23 cellular contexts compared by ENCODE assay signal in genomic region chr9:70472268-70473249, GRCh38. TPM values are rescaled to one million over a fixed set of nuclear protein-coding genes. Genes with fewer than 3 reads are reported as not detected.
DNase-seq lines count a peak whose midpoint lies in the region; ATAC-seq and TF ChIP-seq lines count a peak whose summit lies in the region.
"Had no signal": no experiment of that assay in that cellular context is flagged by ENCODE, and none has a peak within 500 bp of the region (broad histone marks: within the 10 kb centered on the region; RNA-seq: fewer than 3 reads in every experiment).

No MANE protein-coding gene starts in this region.

- CTCF ChIA-PET in MCF 10A (lab: Yijun Ruan, JAX) = interaction anchor here (0.6 to 0.7 kb wide), 3 partner anchors 21 to 149 kb away, joined by 3 read pairs; no protein-coding TSS in a partner anchor

- no peak for TF ChIP-seq POLR2A in breast epithelium (IDR thresholded peaks at IDR 0.05)
- no peak for TF ChIP-seq POLR2A in thyroid gland (IDR thresholded peaks at IDR 0.05)

- no peaks in the 10 kb centered on the region for H3K9me3 Mint-ChIP-seq in MCF 10A (ENCODE audit: unreplicated experiment)
- H3K9me3 Mint-ChIP-seq: activated T-cell treated with anti-CD3 and anti-CD28 coated beads, Interleukin-2, amount 50 U/mL, for 24 hours; CD8-positive, alpha-beta memory T cell; naive thymus-derived CD8-positive, alpha-beta T cell had no signal

- H3K27ac Mint-ChIP-seq in MCF 10A (ENCODE audit: low read depth, unreplicated experiment) = peak overlapping the region; percentile 26
- H3K27ac Mint-ChIP-seq: activated T-cell treated with anti-CD3 and anti-CD28 coated beads, Interleukin-2, amount 50 U/mL, for 24 hours had no signal

- TF ChIP-seq CTCF in MCF 10A (IDR thresholded peaks at IDR 0.05; ENCODE audit: unreplicated experiment) (no peak), breast epithelium (IDR thresholded peaks at IDR 0.05) (no peak), choroid plexus epithelial cell (conservative IDR thresholded peaks at IDR 0.05; ENCODE audit: low read depth, low read length) (no peak), lower lobe of right lung (IDR thresholded peaks at IDR 0.05) (no peak), thyroid gland (IDR thresholded peaks at IDR 0.05) (no peak)

- intact Hi-C loops in MCF 10A (cut with micrococcal nuclease) (no loop called here), breast epithelium (cut with DNase I; ENCODE audit: low total_unique reads) (no loop called here), lower lobe of right lung (cut with DNase I) (loop anchor here (10.0 kb wide), 1 partner anchor 58 kb away; the partner anchor contains the start of gene KLF9), thyroid gland (cut with DNase I) (loop anchor here (5.0 kb wide), 1 partner anchor 45 kb away; no protein-coding TSS in a partner anchor)

- WGBS in thyroid gland, 2 donors = 81 to 86% methylated on average over 14 of the region's 14 CpGs

- peaks cover 17% of the 10 kb centered on the region for H3K36me3 Mint-ChIP-seq in MCF 10A (ENCODE audit: insufficient read depth, unreplicated experiment)
- H3K36me3 Mint-ChIP-seq: CD8-positive, alpha-beta memory T cell; naive thymus-derived CD8-positive, alpha-beta T cell had no signal

- H3K9me3 ChIP-seq in breast epithelium (no peaks in the 10 kb centered on the region), lower lobe of right lung (no peaks in the 10 kb centered on the region), thyroid gland (no peaks in the 10 kb centered on the region)
- H3K9me3 ChIP-seq: tibial artery had no signal

- no TSS peak for BruUV-seq in MCF 10A (replicated peaks; lab: Mats Ljungman, UMichigan)

- POLR2A ChIA-PET in MCF 10A (lab: Yijun Ruan, JAX) = interaction anchor here (0.7 to 1.5 kb wide), 4 partner anchors 9 to 58 kb away, joined by 3 to 4 read pairs (median 4); partner anchors contain the start of gene KLF9

- no peak overlapping the region for H3K4me3 ChIP-seq in breast epithelium
- no peak overlapping the region for H3K4me3 ChIP-seq in choroid plexus epithelial cell (ENCODE audit: low read depth, low read length)
- no peak overlapping the region for H3K4me3 ChIP-seq in lower lobe of right lung
- no peak overlapping the region for H3K4me3 ChIP-seq in thyroid gland (replicated peaks in 1 of 3)
- H3K4me3 ChIP-seq: coronary artery, SK-N-MC, tibial artery had no signal

- DNase-seq in MCF 10A (ENCODE audit: unreplicated experiment) (no peak), breast epithelium (ENCODE audit: low spot score in 2 of 2) (no peak), choroid plexus epithelial cell (ENCODE audit: low read depth) (peak; percentile 59), lower lobe of right lung (no peak), thyroid gland (no peak), SHP77 (lab: John Stamatoyannopoulos, UW) (no peak), NCI-H2029 (lab: John Stamatoyannopoulos, UW) (no peak), NCI-H774 (lab: John Stamatoyannopoulos, UW) (no peak)
- DNase-seq: 8988T; activated CD4-positive, alpha-beta T cell treated with anti-CD3 and anti-CD28 coated beads for 4 hours; activated CD8-positive, alpha-beta memory T cell treated with anti-CD3 and anti-CD28 coated beads for 24 hours; activated T-cell treated with anti-CD3 and anti-CD28 coated beads, Interleukin-2, amount 50 U/mL, for 24 hours; AML-193; CD8-positive, alpha-beta memory T cell; DMS153; midbrain; naive thymus-derived CD8-positive, alpha-beta T cell; NCI-H187 treated with DMSO at 0.1 percent for 48 hours; NCI-H526 treated with DMSO at 0.1 percent for 48 hours; stimulated activated naive CD8-positive, alpha-beta T cell treated with anti-CD3 and anti-CD28 coated beads, Interleukin-15, Interleukin-2, amounts not matched to agents 100 U/mL and 50 U/mL, for 24 hours; tibial artery had no signal

- no peak for ATAC-seq in lower lobe of right lung
- ATAC-seq: naive thymus-derived CD8-positive, alpha-beta T cell; stimulated activated naive CD8-positive, alpha-beta T cell treated with anti-CD3 and anti-CD28 coated beads, Interleukin-15, Interleukin-2, amounts not matched to agents 100 U/mL and 50 U/mL, for 24 hours had no signal

- no peaks in the 10 kb centered on the region for H3K27me3 Mint-ChIP-seq in MCF 10A (ENCODE audit: insufficient read depth, unreplicated experiment)
- H3K27me3 Mint-ChIP-seq: activated T-cell treated with anti-CD3 and anti-CD28 coated beads, Interleukin-2, amount 50 U/mL, for 24 hours; naive thymus-derived CD8-positive, alpha-beta T cell had no signal

- H3K4me3 Mint-ChIP-seq in MCF 10A (ENCODE audit: unreplicated experiment) = no peak overlapping the region
- H3K4me3 Mint-ChIP-seq: activated T-cell treated with anti-CD3 and anti-CD28 coated beads, Interleukin-2, amount 50 U/mL, for 24 hours; CD8-positive, alpha-beta memory T cell had no signal

- no peaks in the 10 kb centered on the region for H3K36me3 ChIP-seq in breast epithelium
- no peaks in the 10 kb centered on the region for H3K36me3 ChIP-seq in lower lobe of right lung
- H3K36me3 ChIP-seq in thyroid gland = no peaks in the 10 kb centered on the region
- H3K36me3 ChIP-seq: tibial artery had no signal

- peaks cover 24% of the 10 kb centered on the region for H3K4me1 Mint-ChIP-seq in MCF 10A (ENCODE audit: insufficient read depth, unreplicated experiment)

- H3K4me1 ChIP-seq in breast epithelium (peaks cover 0 to 14% of the 10 kb centered on the region in 2 donors), lower lobe of right lung (peaks cover 84% of the 10 kb centered on the region), thyroid gland (peaks cover 14 to 34% of the 10 kb centered on the region in 2 donors)

- H3K27me3 ChIP-seq in breast epithelium (no peaks in the 10 kb centered on the region), lower lobe of right lung (ENCODE audit: low read depth) (no peaks in the 10 kb centered on the region), thyroid gland (no peaks in the 10 kb centered on the region)
- H3K27me3 ChIP-seq: tibial artery had no signal

- no peak overlapping the region for H3K27ac ChIP-seq in breast epithelium
- H3K27ac ChIP-seq in lower lobe of right lung = peak overlapping the region; percentile 64
- peak overlapping the region; percentile 1 to 66 (median 49) for H3K27ac ChIP-seq in thyroid gland
- H3K27ac ChIP-seq: SK-N-MC, tibial artery had no signal

RNA-seq across cellular contexts. Expression of gene KLF9, which starts 58.1 kb away (rescaled TPM):
- total RNA-seq in MCF 10A (2022) = 5.9 and 8.9 TPM in 2 replicates
- total RNA-seq in breast epithelium = 100 to 1,000 TPM; 129 to 223 (median 206) TPM
- total RNA-seq in lower lobe of right lung = 76.9 TPM
- total RNA-seq in thyroid gland = 100 to 1,000 TPM in 3 of 4 donors, 10 to 100 TPM in 1; 96.3 to 155 (median 125) TPM

Comparison
In these comparisons a context has a peak if more than half of its experiments do, and no peak if none do; other contexts are left out.
1. H3K27ac ChIP-seq: peak in lower lobe of right lung (single experiment) and thyroid gland (3 of 3); none in breast epithelium (0 of 2).
2. intact Hi-C loops: an anchor here in lower lobe of right lung (10.0 kb wide) and thyroid gland (5.0 kb wide); none called in MCF 10A and breast epithelium.